In genomic region chr18:21242141-21243040, GRCh38 we compare ENCODE assay signal across 8 cellular contexts. TPM values are rescaled to one million over a fixed set of nuclear protein-coding genes. Genes with fewer than 3 reads are reported as not detected.
DNase-seq lines count a peak whose midpoint lies in the region; ATAC-seq and TF ChIP-seq lines count a peak whose summit lies in the region.

TSS of gene GREB1L (plus strand) at chr18:21242232. CDS start at chr18:21383519, 141,287 bp downstream.

- POLR2A ChIA-PET in BJ (lab: Charles Lee), result interaction anchor here (0.6 kb wide), 1 partner anchor 139 kb away, joined by 3 read pairs; no protein-coding TSS in a partner anchor

- no peak for TF ChIP-seq POLR2A in GM18505 (IDR thresholded peaks at IDR 0.05; ENCODE audit: borderline replicate concordance, extremely low read depth, insufficient read depth, insufficient read length)

- TF ChIP-seq CTCF in BJ (IDR thresholded peaks at IDR 0.05; ENCODE audit: insufficient read depth, low read depth, low read length), result no peak

- peak; percentile 77 for ATAC-seq in GM21526 (IDR thresholded peaks at IDR 0.05; ENCODE audit: low FRiP score, unreplicated experiment)
- ATAC-seq in HG03135 (IDR thresholded peaks at IDR 0.05; ENCODE audit: unreplicated experiment), result no peak
- ATAC-seq in GM18505 (IDR thresholded peaks at IDR 0.05; ENCODE audit: unreplicated experiment), result no peak

- H3K27me3 ChIP-seq in BJ (ENCODE audit: control insufficient read depth, insufficient read depth, low read length), result peaks cover 7% of the 10 kb centered on the region

- H3K4me3 ChIP-seq in BJ (ENCODE audit: low read depth, low read length), result peak within 1 kb of the TSS; percentile 49

- DNase-seq in BJ (ENCODE audit: low read depth) (no peak), NCI-H748 (lab: John Stamatoyannopoulos, UW; ENCODE audit: unreplicated experiment) (peak; percentile 81), cerebellar cortex (ENCODE audit: low spot score) (peak; percentile 31), kidney glomerular epithelial cell (lab: John Stamatoyannopoulos, UW) (peak; percentile 47)
- peak; percentile 24 for DNase-seq in stimulated activated CD4-positive, alpha-beta T cell treated with anti-CD3 and anti-CD28 coated beads, Interleukin-1b, Interleukin-23, amount 100 ng/mL, for 48 hours

- CTCF ChIA-PET in BJ (lab: Yijun Ruan, JAX), result interaction anchor here (0.6 to 1.6 kb wide), 7 partner anchors 11 to 288 kb away, joined by 3 to 6 read pairs (median 3); no protein-coding TSS in a partner anchor

- H3K36me3 ChIP-seq in BJ (ENCODE audit: control insufficient read depth, insufficient read depth, low read length), result no peaks in the 10 kb centered on the region

RNA-seq across cellular contexts. Expression of gene GREB1L, which starts in this region (rescaled TPM):
- 2.7 TPM in 2 replicates for polyA plus RNA-seq in BJ (2011; rRNA removed)
- polyA minus RNA-seq in BJ (2011; rRNA and poly(A)+ RNA removed), result 3.0 and 3.7 TPM in 2 replicates
